In genomic region chr5:72066658-72067057, GRCh38 we compare ENCODE assay signal across 1 cellular context.
TF ChIP-seq lines count a peak whose summit lies in the region.

No MANE protein-coding gene starts in this region.

TF ChIP-seq in SK-N-SH treated with all-trans-retinoic acid at 6 μM for 48 hours, 23 proteins besides CTCF, POLR2A, EP300 and RAD21 (continued from another document):
- TF ChIP-seq PPARA (CRISPR knock-in tag; IDR thresholded peaks at IDR 0.05; ENCODE audit: borderline replicate concordance) (no peak), TSHZ2 (CRISPR knock-in tag; IDR thresholded peaks at IDR 0.05) (no peak), ZFP3 (CRISPR knock-in tag; IDR thresholded peaks at IDR 0.05) (no peak)
